Comparison of ENCODE assay signal across 8 cellular contexts in genomic region chr10:89301721-89302445, GRCh38. TPM values are rescaled to one million over a fixed set of nuclear protein-coding genes. Genes with fewer than 3 reads are reported as not detected.
DNase-seq lines count a peak whose midpoint lies in the region; ATAC-seq and TF ChIP-seq lines count a peak whose summit lies in the region.

A gene with protein sequence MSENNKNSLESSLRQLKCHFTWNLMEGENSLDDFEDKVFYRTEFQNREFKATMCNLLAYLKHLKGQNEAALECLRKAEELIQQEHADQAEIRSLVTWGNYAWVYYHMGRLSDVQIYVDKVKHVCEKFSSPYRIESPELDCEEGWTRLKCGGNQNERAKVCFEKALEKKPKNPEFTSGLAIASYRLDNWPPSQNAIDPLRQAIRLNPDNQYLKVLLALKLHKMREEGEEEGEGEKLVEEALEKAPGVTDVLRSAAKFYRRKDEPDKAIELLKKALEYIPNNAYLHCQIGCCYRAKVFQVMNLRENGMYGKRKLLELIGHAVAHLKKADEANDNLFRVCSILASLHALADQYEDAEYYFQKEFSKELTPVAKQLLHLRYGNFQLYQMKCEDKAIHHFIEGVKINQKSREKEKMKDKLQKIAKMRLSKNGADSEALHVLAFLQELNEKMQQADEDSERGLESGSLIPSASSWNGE (plus strand): TSS chr10:89302046. CDS start chr10:89302124, 78 bp downstream.

- peaks cover 5% of the 10 kb centered on the region for H3K36me3 Mint-ChIP-seq in MCF 10A (ENCODE audit: insufficient read depth, unreplicated experiment)

- ATAC-seq in GM21528 (IDR thresholded peaks at IDR 0.05; ENCODE audit: low FRiP score, unreplicated experiment) = peak; percentile 85
- ATAC-seq in SK-N-SH treated with all-trans-retinoic acid at 6 μM for 48 hours = peak; percentile 90
- peak; percentile 66 for ATAC-seq in stimulated activated naive CD8-positive, alpha-beta T cell treated with anti-CD3 and anti-CD28 coated beads, Interleukin-15, amount 100 ng/mL, for 72 hours
- ATAC-seq in HG03520 (IDR thresholded peaks at IDR 0.05; ENCODE audit: unreplicated experiment) = no peak

- H3K27ac Mint-ChIP-seq in MCF 10A (ENCODE audit: low read depth, unreplicated experiment) = peak within 1 kb of the TSS; percentile 90
- H3K27ac Mint-ChIP-seq in stimulated activated naive CD8-positive, alpha-beta T cell treated with anti-CD3 and anti-CD28 coated beads, Interleukin-15, amount 100 ng/mL, for 72 hours = peak within 1 kb of the TSS; percentile 91 to 96

- intact Hi-C loops in MCF 10A (cut with micrococcal nuclease) = loop anchor here (2.0 kb wide), 2 partner anchors 51 to 67 kb away; no protein-coding TSS in a partner anchor

- BruUV-seq in MCF 10A (replicated peaks; lab: Mats Ljungman, UMichigan) = TSS peak; percentile 73

- peak; percentile 50 for DNase-seq in GM03348 (ENCODE audit: low spot score)
- peak; percentile 80 for DNase-seq in KG1 (lab: John Stamatoyannopoulos, UW)
- DNase-seq in MCF 10A (ENCODE audit: unreplicated experiment) = peak; percentile 69
- peak; percentile 59 for DNase-seq in left kidney (ENCODE audit: low read depth, low spot score)
- peak in 1 of 2 donors; percentile 21 for DNase-seq in stimulated activated naive CD8-positive, alpha-beta T cell treated with anti-CD3 and anti-CD28 coated beads, Interleukin-15, amount 100 ng/mL, for 72 hours

- no peak for TF ChIP-seq CTCF in MCF 10A (IDR thresholded peaks at IDR 0.05; ENCODE audit: unreplicated experiment)

- peak within 1 kb of the TSS; percentile 73 for H3K4me3 Mint-ChIP-seq in MCF 10A (ENCODE audit: unreplicated experiment)
- H3K4me3 Mint-ChIP-seq in stimulated activated naive CD8-positive, alpha-beta T cell treated with anti-CD3 and anti-CD28 coated beads, Interleukin-15, amount 100 ng/mL, for 72 hours = peak within 1 kb of the TSS; percentile 78 to 82

- H3K9me3 Mint-ChIP-seq in MCF 10A (ENCODE audit: unreplicated experiment) = no peaks in the 10 kb centered on the region
- H3K9me3 Mint-ChIP-seq in stimulated activated naive CD8-positive, alpha-beta T cell treated with anti-CD3 and anti-CD28 coated beads, Interleukin-15, amount 100 ng/mL, for 72 hours = peaks cover 15 to 27% of the 10 kb centered on the region in 2 donors

- H3K27me3 Mint-ChIP-seq in MCF 10A (ENCODE audit: insufficient read depth, unreplicated experiment) = no peaks in the 10 kb centered on the region
- H3K27me3 Mint-ChIP-seq in stimulated activated naive CD8-positive, alpha-beta T cell treated with anti-CD3 and anti-CD28 coated beads, Interleukin-15, amount 100 ng/mL, for 72 hours = no peaks in the 10 kb centered on the region

- CTCF ChIA-PET in MCF 10A (lab: Yijun Ruan, JAX) = interaction anchor here (0.5 to 2.3 kb wide), 7 partner anchors 23 to 720 kb away, joined by 3 to 12 read pairs (median 4); partner anchors contain the start of gene IFIT3

- peaks cover 15% of the 10 kb centered on the region for H3K4me1 Mint-ChIP-seq in MCF 10A (ENCODE audit: insufficient read depth, unreplicated experiment)
- H3K4me1 Mint-ChIP-seq in stimulated activated naive CD8-positive, alpha-beta T cell treated with anti-CD3 and anti-CD28 coated beads, Interleukin-15, amount 100 ng/mL, for 72 hours = peaks cover 37% of the 10 kb centered on the region

- POLR2A ChIA-PET in MCF 10A (lab: Yijun Ruan, JAX) = interaction anchor here (0.6 to 4.9 kb wide), 23 partner anchors 11 to 283 kb away, joined by 3 to 66 read pairs (median 4); partner anchors contain the start of genes IFIT1, IFIT3, IFIT5 and LIPA

TF ChIP-seq in SK-N-SH treated with all-trans-retinoic acid at 6 μM for 48 hours, 23 proteins besides CTCF, POLR2A, EP300 and RAD21:
- TF ChIP-seq TCF4 (CRISPR knock-in tag; IDR thresholded peaks at IDR 0.05; ENCODE audit: borderline replicate concordance) (no peak), ARNTL (CRISPR knock-in tag; IDR thresholded peaks at IDR 0.05; ENCODE audit: borderline replicate concordance, low read depth) (no peak), GLIS3 (CRISPR knock-in tag; IDR thresholded peaks at IDR 0.05) (no peak), CSDC2 (CRISPR knock-in tag; IDR thresholded peaks at IDR 0.05) (no peak), ZFP3 (CRISPR knock-in tag; IDR thresholded peaks at IDR 0.05) (no peak), ZFP30 (CRISPR knock-in tag; IDR thresholded peaks at IDR 0.05) (no peak), ISL1 (CRISPR knock-in tag; IDR thresholded peaks at IDR 0.05) (no peak), ZNF70 (CRISPR knock-in tag; IDR thresholded peaks at IDR 0.05) (no peak), PATZ1 (CRISPR knock-in tag; IDR thresholded peaks at IDR 0.05; ENCODE audit: borderline replicate concordance) (no peak), BACH2 (CRISPR knock-in tag; IDR thresholded peaks at IDR 0.05; ENCODE audit: borderline replicate concordance) (no peak)
- TF ChIP-seq, protein P1, sequence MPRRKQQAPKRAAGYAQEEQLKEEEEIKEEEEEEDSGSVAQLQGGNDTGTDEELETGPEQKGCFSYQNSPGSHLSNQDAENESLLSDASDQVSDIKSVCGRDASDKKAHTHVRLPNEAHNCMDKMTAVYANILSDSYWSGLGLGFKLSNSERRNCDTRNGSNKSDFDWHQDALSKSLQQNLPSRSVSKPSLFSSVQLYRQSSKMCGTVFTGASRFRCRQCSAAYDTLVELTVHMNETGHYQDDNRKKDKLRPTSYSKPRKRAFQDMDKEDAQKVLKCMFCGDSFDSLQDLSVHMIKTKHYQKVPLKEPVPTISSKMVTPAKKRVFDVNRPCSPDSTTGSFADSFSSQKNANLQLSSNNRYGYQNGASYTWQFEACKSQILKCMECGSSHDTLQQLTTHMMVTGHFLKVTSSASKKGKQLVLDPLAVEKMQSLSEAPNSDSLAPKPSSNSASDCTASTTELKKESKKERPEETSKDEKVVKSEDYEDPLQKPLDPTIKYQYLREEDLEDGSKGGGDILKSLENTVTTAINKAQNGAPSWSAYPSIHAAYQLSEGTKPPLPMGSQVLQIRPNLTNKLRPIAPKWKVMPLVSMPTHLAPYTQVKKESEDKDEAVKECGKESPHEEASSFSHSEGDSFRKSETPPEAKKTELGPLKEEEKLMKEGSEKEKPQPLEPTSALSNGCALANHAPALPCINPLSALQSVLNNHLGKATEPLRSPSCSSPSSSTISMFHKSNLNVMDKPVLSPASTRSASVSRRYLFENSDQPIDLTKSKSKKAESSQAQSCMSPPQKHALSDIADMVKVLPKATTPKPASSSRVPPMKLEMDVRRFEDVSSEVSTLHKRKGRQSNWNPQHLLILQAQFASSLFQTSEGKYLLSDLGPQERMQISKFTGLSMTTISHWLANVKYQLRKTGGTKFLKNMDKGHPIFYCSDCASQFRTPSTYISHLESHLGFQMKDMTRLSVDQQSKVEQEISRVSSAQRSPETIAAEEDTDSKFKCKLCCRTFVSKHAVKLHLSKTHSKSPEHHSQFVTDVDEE (CRISPR knock-in tag; IDR thresholded peaks at IDR 0.05) = no peak

RNA-seq across cellular contexts. Expression of the gene that starts here (rescaled TPM):
- 0.58 and 1.3 TPM in 2 replicates for total RNA-seq in MCF 10A (2022)
